ENCODE assay signal across 12 cellular contexts in genomic region chr11:17413414-17414316, GRCh38. TPM values are rescaled to one million over a fixed set of nuclear protein-coding genes. Genes with fewer than 3 reads are reported as not detected.
DNase-seq lines count a peak whose midpoint lies in the region; FAIRE-seq and TF ChIP-seq lines count a peak whose summit lies in the region.
"Had no signal": no experiment of that assay in that cellular context is flagged by ENCODE, and none has a peak within 500 bp of the region (broad histone marks: within the 10 kb centered on the region; RNA-seq: fewer than 3 reads in every experiment).

No MANE protein-coding gene starts in this region.

- H3K4me3 ChIP-seq in stomach, result no peak overlapping the region
- H3K4me3 ChIP-seq in brain microvascular endothelial cell (ENCODE audit: low read depth, low read length), result no peak overlapping the region
- H3K4me3 ChIP-seq: heart right ventricle had no signal

- WGBS in stomach, 5 donors, result 34 to 63% (median 52%) methylated on average over 15 of the region's 15 CpGs

- no peak for TF ChIP-seq CTCF in stomach (IDR thresholded peaks at IDR 0.05)
- TF ChIP-seq CTCF in brain microvascular endothelial cell (IDR thresholded peaks at IDR 0.05; ENCODE audit: low read depth, low read length, missing control alignments), result no peak

- peak overlapping the region; percentile 68 to 83 (median 73) for H3K27ac ChIP-seq in stomach
- H3K27ac ChIP-seq in brain microvascular endothelial cell, result no peak overlapping the region
- H3K27ac ChIP-seq: heart right ventricle had no signal

- H3K4me1 ChIP-seq in stomach, result peaks cover 21 to 43% (median 28%) of the 10 kb centered on the region in 4 donors

- H3K27me3 ChIP-seq in stomach (peaks cover 0 to 32% (median 0%) of the 10 kb centered on the region in 3 donors), brain microvascular endothelial cell (replicated peaks) (no peaks in the 10 kb centered on the region)
- H3K27me3 ChIP-seq: heart right ventricle had no signal

- peaks cover 44% of the 10 kb centered on the region for H3K4me1 Mint-ChIP-seq in T-helper 2 cell treated with Interferon-gamma antibody and Interleukin-4, amounts not matched to agents 5 μg/mL and 100 μg/mL, for 36 hours (ENCODE audit: low read depth)

- no peak for TF ChIP-seq EP300 in stomach (IDR thresholded peaks at IDR 0.05)

- no peaks in the 10 kb centered on the region for H3K9me3 ChIP-seq in stomach
- H3K9me3 ChIP-seq: heart right ventricle had no signal

- peak; percentile 100 for FAIRE-seq in islet of Langerhans (lab: Jason Lieb, UNC)

- in situ Hi-C loops in brain microvascular endothelial cell (cut with HindIII; ENCODE audit: low pct_ligation_motif_present, low sequenced_read_pairs), result no loop called here

- H3K4me3 Mint-ChIP-seq in T-helper 2 cell treated with Interferon-gamma antibody and Interleukin-4, amounts not matched to agents 5 μg/mL and 100 μg/mL, for 36 hours, result peak overlapping the region; percentile 62
- H3K4me3 Mint-ChIP-seq: nephron had no signal

- no peak for DNase-seq in T-helper 2 cell treated with Interferon-gamma antibody and Interleukin-4, amounts not matched to agents 5 μg/mL and 100 μg/mL, for 36 hours (ENCODE audit: low spot score)
- DNase-seq in T-helper 2 cell (no peak), NCI-H2196 (lab: John Stamatoyannopoulos, UW; ENCODE audit: unreplicated experiment) (peak; percentile 65), stomach (peak; percentile 97), NCI-H2171 treated with DMSO at 0.1 percent for 48 hours (lab: John Stamatoyannopoulos, UW) (no peak), AG20443 (ENCODE audit: low spot score) (no peak), brain microvascular endothelial cell (no peak)
- DNase-seq: ACHN, cortex of kidney, heart right ventricle had no signal

- no peak for TF ChIP-seq POLR2A in stomach (IDR thresholded peaks at IDR 0.05)

- no peaks in the 10 kb centered on the region for H3K36me3 Mint-ChIP-seq in T-helper 2 cell treated with Interferon-gamma antibody and Interleukin-4, amounts not matched to agents 5 μg/mL and 100 μg/mL, for 36 hours (ENCODE audit: low read depth)

- peaks cover 43% of the 10 kb centered on the region for H3K27me3 Mint-ChIP-seq in T-helper 2 cell treated with Interferon-gamma antibody and Interleukin-4, amounts not matched to agents 5 μg/mL and 100 μg/mL, for 36 hours (ENCODE audit: low read depth)

- intact Hi-C loops in stomach (cut with DNase I; ENCODE audit: low total_unique reads), result no loop called here

- H3K9me3 Mint-ChIP-seq in T-helper 2 cell treated with Interferon-gamma antibody and Interleukin-4, amounts not matched to agents 5 μg/mL and 100 μg/mL, for 36 hours, result no peaks in the 10 kb centered on the region
- H3K9me3 Mint-ChIP-seq: nephron had no signal

- H3K36me3 ChIP-seq in stomach, result no peaks in the 10 kb centered on the region
- H3K36me3 ChIP-seq in brain microvascular endothelial cell (replicated peaks), result no peaks in the 10 kb centered on the region
- H3K36me3 ChIP-seq: heart right ventricle had no signal

- peak overlapping the region; percentile 70 for H3K27ac Mint-ChIP-seq in T-helper 2 cell treated with Interferon-gamma antibody and Interleukin-4, amounts not matched to agents 5 μg/mL and 100 μg/mL, for 36 hours
- H3K27ac Mint-ChIP-seq: nephron had no signal

RNA-seq across cellular contexts. Expression of gene KCNJ11, which starts 25.2 kb away (rescaled TPM):
- 10 to 100 TPM in 1 of 5 donors, 1 to 10 TPM in 3, not detected in 1; 1.5 to 22.9 (median 4.7) TPM for total RNA-seq in stomach
- 10 to 100 TPM in 1 of 3 donors, 1 to 10 TPM in 2; 7.2 to 14.2 (median 7.7) TPM for polyA plus RNA-seq in stomach

Comparison
In these comparisons a context has a peak if more than half of its experiments do, and no peak if none do; other contexts are left out.
1. DNase-seq: peak in NCI-H2196 (single experiment) and stomach (single experiment); none in T-helper 2 cell treated with Interferon-gamma antibody and Interleukin-4, amounts not matched to agents 5 μg/mL and 100 μg/mL, for 36 hours (single experiment), T-helper 2 cell (0 of 5), NCI-H2171 treated with DMSO at 0.1 percent for 48 hours (single experiment), AG20443 (single experiment) and brain microvascular endothelial cell (single experiment).